ENCODE assay signal across 1 cellular context in genomic region chr5:139635606-139636206, GRCh38.
TF ChIP-seq lines count a peak whose summit lies in the region.

No MANE protein-coding gene starts in this region.

TF ChIP-seq in HepG2, 621 proteins besides CTCF, POLR2A, EP300 and RAD21 (continued from another document):
- no peak for TF ChIP-seq AHDC1 (CRISPR knock-in tag; IDR thresholded peaks at IDR 0.05; ENCODE audit: borderline replicate concordance)
- TF ChIP-seq MAFG (CRISPR knock-in tag; IDR thresholded peaks at IDR 0.05): no peak
- TF ChIP-seq ZFP36 (IDR thresholded peaks at IDR 0.05; ENCODE audit: borderline replicate concordance, low read depth, low read length, partially characterized antibody): peak; percentile 88
- peak; percentile 85 for TF ChIP-seq KDM1A (CRISPR knock-in tag; IDR thresholded peaks at IDR 0.05)
- peak; percentile 55; the same call in 1 of the 2 replicates for TF ChIP-seq ZBTB7B (CRISPR knock-in tag; IDR thresholded peaks at IDR 0.05)
- peak; percentile 48 for TF ChIP-seq ZNF687 (CRISPR knock-in tag; IDR thresholded peaks at IDR 0.05)
- TF ChIP-seq ZNF354B (CRISPR knock-in tag; IDR thresholded peaks at IDR 0.05): 0 out of 2 replicates have a peak, but pooled peaks have one; percentile 8
- TF ChIP-seq ZSCAN9 (CRISPR knock-in tag; IDR thresholded peaks at IDR 0.05; ENCODE audit: borderline replicate concordance): no peak
- no peak for TF ChIP-seq MTF2 (CRISPR knock-in tag; IDR thresholded peaks at IDR 0.05; ENCODE audit: borderline replicate concordance)
- peak in 1 of 2 experiments; percentile 63; a peak in 1 of 4 replicates for TF ChIP-seq HMGXB4 (CRISPR knock-in tag; IDR thresholded peaks at IDR 0.05; ENCODE audit: borderline replicate concordance in 1 of 2, low read depth in 1 of 2)
- 0 out of 2 replicates have a peak, but pooled peaks have one; percentile 4 for TF ChIP-seq MAZ (IDR thresholded peaks at IDR 0.05; ENCODE audit: borderline replicate concordance, low read depth, low read length)
- TF ChIP-seq MAZ (CRISPR knock-in tag; IDR thresholded peaks at IDR 0.05; ENCODE audit: low read depth): no peak
- peak; percentile 89 for TF ChIP-seq RCOR2 (CRISPR knock-in tag; IDR thresholded peaks at IDR 0.05)
- peak; percentile 99 for TF ChIP-seq ZMYM3 (CRISPR knock-in tag; IDR thresholded peaks at IDR 0.05)
- TF ChIP-seq PATZ1 (CRISPR knock-in tag; IDR thresholded peaks at IDR 0.05): peak; percentile 41; the same call in 1 of the 2 replicates
- no peak for TF ChIP-seq NFE2L2 (IDR thresholded peaks at IDR 0.05; ENCODE audit: low read length)
- peak; percentile 77 for TF ChIP-seq STAG1 (CRISPR knock-in tag; IDR thresholded peaks at IDR 0.05)
- TF ChIP-seq TEAD3 (CRISPR knock-in tag; optimal IDR thresholded peaks at IDR 0.05; ENCODE audit: borderline replicate concordance): peak; percentile 69
- TF ChIP-seq ETV5 (CRISPR knock-in tag; IDR thresholded peaks at IDR 0.05; ENCODE audit: borderline replicate concordance): peak; percentile 7; the same call in 1 of the 2 replicates
- TF ChIP-seq FOXA3 (CRISPR knock-in tag; IDR thresholded peaks at IDR 0.05): peak; percentile 5; the same call in 1 of the 2 replicates
- 0 out of 2 replicates have a peak, but pooled peaks have one; percentile 17 for TF ChIP-seq ZNF274 (CRISPR knock-in tag; IDR thresholded peaks at IDR 0.05)
- TF ChIP-seq EZH2 (conservative IDR thresholded peaks at IDR 0.05; ENCODE audit: low read depth, low read length): no peak
